10 cellular contexts compared by ENCODE assay signal in genomic region chr5:175319199-175319598, GRCh38.
"Had no signal": no experiment of that assay in that cellular context is flagged by ENCODE, and none has a peak within 500 bp of the region (broad histone marks: within the 10 kb centered on the region; RNA-seq: fewer than 3 reads in every experiment).

No MANE protein-coding gene starts in this region.

- H3K4me1 ChIP-seq: HAP-1 had no signal

- H2AFZ ChIP-seq: GM23248 had no signal

- FAIRE-seq: HepG2, K562 had no signal

- H3K4me3 ChIP-seq: GM23248, HAP-1, K562 had no signal

- H3K9me3 ChIP-seq: HAP-1 had no signal

- H3K4me1 Mint-ChIP-seq: IgD-negative memory B cell had no signal

- ATAC-seq: HepG2, K562 had no signal

- H3K4me3 Mint-ChIP-seq: HFFc6, IgD-negative memory B cell had no signal

- H3K36me3 ChIP-seq: HAP-1 had no signal

- H3K9ac ChIP-seq: GM23248 had no signal

- H3K27ac ChIP-seq: GM23248, HL-60 had no signal

- DNase-seq: GM23248, H7, HFFc6, Kasumi-1, KG1 had no signal

- H3K27ac Mint-ChIP-seq: HFFc6, IgD-negative memory B cell had no signal
